Comparison of ENCODE assay signal across 8 cellular contexts in genomic region chr11:99020324-99021225, GRCh38. TPM values are rescaled to one million over a fixed set of nuclear protein-coding genes. Genes with fewer than 3 reads are reported as not detected.
DNase-seq lines count a peak whose midpoint lies in the region; ATAC-seq and TF ChIP-seq lines count a peak whose summit lies in the region.

TSS of gene CNTN5 (plus strand) at chr11:99020949.

- H3K4me3 Mint-ChIP-seq in activated T-cell treated with anti-CD3 and anti-CD28 coated beads, Interleukin-2, amount 50 U/mL, for 4 hours, result peak within 1 kb of the TSS; percentile 56

- ATAC-seq in GM19463 (IDR thresholded peaks at IDR 0.05; ENCODE audit: unreplicated experiment) (peak; percentile 57), Right ventricle myocardium superior (ENCODE audit: poor library complexity) (peak; percentile 93), HG03139 (IDR thresholded peaks at IDR 0.05; ENCODE audit: unreplicated experiment) (no peak), HG02623 (IDR thresholded peaks at IDR 0.05; ENCODE audit: unreplicated experiment) (no peak)
- peak; percentile 73 to 85 for ATAC-seq in activated T-cell treated with anti-CD3 and anti-CD28 coated beads, Interleukin-2, amount 50 U/mL, for 4 hours

- H3K27me3 ChIP-seq in osteoblast (ENCODE audit: insufficient read depth, low read length), result peaks cover 8% of the 10 kb centered on the region

- peak within 1 kb of the TSS; percentile 68 for H3K4me2 ChIP-seq in osteoblast (ENCODE audit: insufficient read depth, low read length)

- peaks cover 30% of the 10 kb centered on the region for H3K27me3 Mint-ChIP-seq in activated T-cell treated with anti-CD3 and anti-CD28 coated beads, Interleukin-2, amount 50 U/mL, for 4 hours (ENCODE audit: low read depth)

- TF ChIP-seq CTCF in osteoblast (IDR thresholded peaks at IDR 0.05; ENCODE audit: extremely low read depth, low read depth, low read length), result no peak

- intact Hi-C loops in Right ventricle myocardium superior (cut with DNase I), result no loop called here

- no peaks in the 10 kb centered on the region for H3K9me3 Mint-ChIP-seq in activated T-cell treated with anti-CD3 and anti-CD28 coated beads, Interleukin-2, amount 50 U/mL, for 4 hours

- peaks cover 5% of the 10 kb centered on the region for H3K4me1 Mint-ChIP-seq in activated T-cell treated with anti-CD3 and anti-CD28 coated beads, Interleukin-2, amount 50 U/mL, for 4 hours (ENCODE audit: low read depth)

- no peaks in the 10 kb centered on the region for H3K36me3 ChIP-seq in osteoblast (ENCODE audit: insufficient read depth, low read length)

- peak within 1 kb of the TSS; percentile 68 for H2AFZ ChIP-seq in osteoblast (ENCODE audit: low read length)

- no peaks in the 10 kb centered on the region for H3K36me3 Mint-ChIP-seq in activated T-cell treated with anti-CD3 and anti-CD28 coated beads, Interleukin-2, amount 50 U/mL, for 4 hours (ENCODE audit: insufficient read depth)

- DNase-seq in AG08396 (ENCODE audit: low spot score) (peak; percentile 10), NCI-H2171 (lab: John Stamatoyannopoulos, UW) (peak; percentile 81), Right ventricle myocardium superior (peak; percentile 53), osteoblast (ENCODE audit: insufficient read length, low spot score, missing footprints) (no peak)
- no peak for DNase-seq in activated T-cell treated with anti-CD3 and anti-CD28 coated beads, Interleukin-2, amount 50 U/mL, for 4 hours

- H3K4me1 ChIP-seq in osteoblast (ENCODE audit: insufficient read depth, low read length), result no peaks in the 10 kb centered on the region

- no peaks in the 10 kb centered on the region for H4K20me1 ChIP-seq in osteoblast (ENCODE audit: insufficient read depth, low read length)

- no peaks in the 10 kb centered on the region for H3K9me3 ChIP-seq in osteoblast (ENCODE audit: low read depth, low read length)

- H3K79me2 ChIP-seq in osteoblast (ENCODE audit: insufficient read depth, low read length), result no peaks in the 10 kb centered on the region

- no peak within 1 kb of the TSS for H3K27ac ChIP-seq in osteoblast (ENCODE audit: low read depth, low read length)

- H3K4me3 ChIP-seq in osteoblast (ENCODE audit: insufficient read depth, low read length), result peak within 1 kb of the TSS; percentile 39

RNA-seq across cellular contexts. Expression of gene CNTN5, which starts in this region (rescaled TPM):
- not detected for total RNA-seq in activated T-cell treated with anti-CD3 and anti-CD28 coated beads, Interleukin-2, amount 50 U/mL, for 4 hours
- total RNA-seq in Right ventricle myocardium superior (not detected), osteoblast (not detected in 2 replicates)

Comparison
In these comparisons a context has a peak if more than half of its experiments do, and no peak if none do; other contexts are left out.
1. Peak in ATAC-seq in activated T-cell treated with anti-CD3 and anti-CD28 coated beads, Interleukin-2, amount 50 U/mL, for 4 hours; RNA of the gene not detected or under 1 TPM.
2. Peak in DNase-seq and ATAC-seq in Right ventricle myocardium superior; RNA of the gene not detected or under 1 TPM.
3. DNase-seq: peak in AG08396 (single experiment) and NCI-H2171 (single experiment); none in activated T-cell treated with anti-CD3 and anti-CD28 coated beads, Interleukin-2, amount 50 U/mL, for 4 hours (single experiment) and osteoblast (single experiment).